ENCODE assay signal across 10 cellular contexts in genomic region chr16:19810817-19811731, GRCh38.
DNase-seq lines count a peak whose midpoint lies in the region; ATAC-seq, FAIRE-seq and TF ChIP-seq lines count a peak whose summit lies in the region.
"Had no signal": no experiment of that assay in that cellular context is flagged by ENCODE, and none has a peak within 500 bp of the region (broad histone marks: within the 10 kb centered on the region; RNA-seq: fewer than 3 reads in every experiment).

No MANE protein-coding gene starts in this region.

- H3K27ac ChIP-seq in Panc1 (ENCODE audit: low read length) (peak overlapping the region; percentile 7; the same call in 1 of the 2 replicates), endothelial cell of umbilical vein (ENCODE audit: insufficient read depth, low read depth, low read length) (peak overlapping the region; percentile 34)
- H3K27ac ChIP-seq: suprapubic skin had no signal

- no peaks in the 10 kb centered on the region for H4K20me1 ChIP-seq in endothelial cell of umbilical vein (replicated peaks; ENCODE audit: control insufficient read depth, extremely low read depth, insufficient read depth, low read length)

- ATAC-seq in Panc1 (peak; percentile 76), HG02885 (IDR thresholded peaks at IDR 0.05; ENCODE audit: poor library complexity, unreplicated experiment) (no peak)

- H3K4me2 ChIP-seq in endothelial cell of umbilical vein (ENCODE audit: insufficient read depth, low read length): peak overlapping the region; percentile 22

- in situ Hi-C loops in Panc1 (cut with HindIII; ENCODE audit: low pct_unique_long_range_greater_than_20kb, low sequenced_read_pairs): no loop called here

- dilution Hi-C loops in endothelial cell of umbilical vein (cut with MboI; ENCODE audit: extremely low pct_ligation_motif_present, low sequenced_read_pairs): no loop called here

- FAIRE-seq in endothelial cell of umbilical vein (lab: Jason Lieb, UNC): peak; percentile 79
- no peak for FAIRE-seq in frontal cortex (lab: Jason Lieb, UNC)

- no peaks in the 10 kb centered on the region for H3K9me1 ChIP-seq in endothelial cell of umbilical vein (replicated peaks; ENCODE audit: control insufficient read depth, extremely low read depth, insufficient read depth, low read length)

- TF ChIP-seq CTCF in AG10803 (conservative IDR thresholded peaks at IDR 0.05; ENCODE audit: low read length): no peak
- TF ChIP-seq CTCF in Panc1 (IDR thresholded peaks at IDR 0.05): no peak
- no peak for TF ChIP-seq CTCF in endothelial cell of umbilical vein (IDR thresholded peaks at IDR 0.05; ENCODE audit: extremely low read depth in 1 of 2, insufficient read depth in 1 of 2, low read depth in 1 of 2, low read length in 2 of 2)

- H3K9me3 ChIP-seq in Panc1 (ENCODE audit: control insufficient read depth, insufficient read depth, low read depth, low read length) (no peaks in the 10 kb centered on the region), endothelial cell of umbilical vein (replicated peaks; ENCODE audit: control insufficient read depth, insufficient read depth, low read length) (no peaks in the 10 kb centered on the region)
- H3K9me3 ChIP-seq: suprapubic skin had no signal

- H3K9ac ChIP-seq in endothelial cell of umbilical vein (replicated peaks; ENCODE audit: extremely low read depth, insufficient read depth, low read length): no peak overlapping the region

- H3K4me1 ChIP-seq in Panc1 (ENCODE audit: control insufficient read depth, insufficient read depth, low read length) (peaks cover 11% of the 10 kb centered on the region), endothelial cell of umbilical vein (ENCODE audit: control insufficient read depth, extremely low read depth, insufficient read depth, low read length) (peaks cover 12% of the 10 kb centered on the region)
- H3K4me1 ChIP-seq: suprapubic skin had no signal

- H3K27me3 ChIP-seq in Panc1 (ENCODE audit: control insufficient read depth, insufficient read depth, low read length) (no peaks in the 10 kb centered on the region), endothelial cell of umbilical vein (ENCODE audit: control insufficient read depth in 2 of 2, insufficient read depth in 2 of 2, low read length in 2 of 2) (no peaks in the 10 kb centered on the region)
- H3K27me3 ChIP-seq: suprapubic skin had no signal

- TF ChIP-seq POLR2A in endothelial cell of umbilical vein (IDR thresholded peaks at IDR 0.05; ENCODE audit: low read depth, low read length): no peak

- H2AFZ ChIP-seq in endothelial cell of umbilical vein (ENCODE audit: low read depth, low read length): no peak overlapping the region

- POLR2A ChIA-PET in Panc1 (lab: Charles Lee) (interaction anchor here (0.7 kb wide), 1 partner anchor 216 kb away, joined by 5 read pairs; no protein-coding TSS in a partner anchor), endothelial cell of umbilical vein (lab: Charles Lee) (no interaction called here)

- CTCF ChIA-PET in Panc1 (lab: Charles Lee): no interaction called here
- CTCF ChIA-PET in endothelial cell of umbilical vein (lab: Charles Lee): interaction anchor here (1.5 kb wide), 1 partner anchor 96 kb away, joined by 3 read pairs; no protein-coding TSS in a partner anchor

- DNase-seq in AG10803 (ENCODE audit: low read depth) (peak; percentile 31), Panc1 (ENCODE audit: low read depth, low spot score) (no peak), endothelial cell of umbilical vein (ENCODE audit: low read depth, low spot score) (peak; percentile 69), non-pigmented ciliary epithelial cell (ENCODE audit: low read depth) (peak; percentile 90), AML-193 (lab: John Stamatoyannopoulos, UW) (no peak), NCI-H526 (lab: John Stamatoyannopoulos, UW) (no peak), frontal cortex (ENCODE audit: low spot score in 2 of 2) (no peak)
- DNase-seq: NCI-H1092 treated with DMSO at 0.1 percent for 48 hours had no signal

- BruUV-seq in Panc1 (replicated peaks; lab: Mats Ljungman, UMichigan): no TSS peak
- no TSS peak for BruUV-seq in endothelial cell of umbilical vein (replicated peaks; lab: Mats Ljungman, UMichigan)

- no peaks in the 10 kb centered on the region for H3K36me3 ChIP-seq in Panc1 (ENCODE audit: control insufficient read depth, insufficient read depth, low read length)
- H3K36me3 ChIP-seq in endothelial cell of umbilical vein (ENCODE audit: control insufficient read depth in 2 of 2, extremely low read depth in 1 of 2, insufficient read depth in 2 of 2, low read length in 2 of 2): no peaks in the 10 kb centered on the region
- H3K36me3 ChIP-seq: suprapubic skin had no signal

- intact Hi-C loops in Panc1 (cut with micrococcal nuclease; ENCODE audit: unreplicated experiment) (no loop called here), endothelial cell of umbilical vein (cut with micrococcal nuclease) (no loop called here)

- no peak overlapping the region for H3K4me3 ChIP-seq in AG10803 (ENCODE audit: low read length)
- H3K4me3 ChIP-seq in Panc1 (ENCODE audit: low read depth in 2 of 2, low read length in 2 of 2): no peak overlapping the region
- H3K4me3 ChIP-seq in endothelial cell of umbilical vein (replicated peaks in 1 of 3; ENCODE audit: insufficient read depth in 1 of 3, low read depth in 1 of 3, low read length in 3 of 3): no peak overlapping the region
- H3K4me3 ChIP-seq: suprapubic skin had no signal

- H3K79me2 ChIP-seq in endothelial cell of umbilical vein (ENCODE audit: control insufficient read depth, insufficient read depth, low read length): no peaks in the 10 kb centered on the region

TF ChIP-seq in endothelial cell of umbilical vein, 7 proteins besides CTCF, POLR2A, EP300 and RAD21:
- TF ChIP-seq GATA2 (IDR thresholded peaks at IDR 0.05; ENCODE audit: insufficient read depth, insufficient read length, low read depth, low read length) (peak; percentile 16), EZH2 (IDR thresholded peaks at IDR 0.05; ENCODE audit: borderline replicate concordance, low read depth, low read length, severe bottlenecking) (no peak)
TF ChIP-seq in endothelial cell of umbilical vein: peak in this region for 1.

Comparison
In these comparisons a context has a peak if more than half of its experiments do, and no peak if none do; other contexts are left out.
1. DNase-seq: peak in AG10803 (single experiment), endothelial cell of umbilical vein (single experiment) and non-pigmented ciliary epithelial cell (single experiment); none in Panc1 (single experiment), AML-193 (0 of 2), NCI-H526 (0 of 2) and frontal cortex (0 of 2).